Comparison of ENCODE assay signal across 9 cellular contexts in the genomic region with DNA sequence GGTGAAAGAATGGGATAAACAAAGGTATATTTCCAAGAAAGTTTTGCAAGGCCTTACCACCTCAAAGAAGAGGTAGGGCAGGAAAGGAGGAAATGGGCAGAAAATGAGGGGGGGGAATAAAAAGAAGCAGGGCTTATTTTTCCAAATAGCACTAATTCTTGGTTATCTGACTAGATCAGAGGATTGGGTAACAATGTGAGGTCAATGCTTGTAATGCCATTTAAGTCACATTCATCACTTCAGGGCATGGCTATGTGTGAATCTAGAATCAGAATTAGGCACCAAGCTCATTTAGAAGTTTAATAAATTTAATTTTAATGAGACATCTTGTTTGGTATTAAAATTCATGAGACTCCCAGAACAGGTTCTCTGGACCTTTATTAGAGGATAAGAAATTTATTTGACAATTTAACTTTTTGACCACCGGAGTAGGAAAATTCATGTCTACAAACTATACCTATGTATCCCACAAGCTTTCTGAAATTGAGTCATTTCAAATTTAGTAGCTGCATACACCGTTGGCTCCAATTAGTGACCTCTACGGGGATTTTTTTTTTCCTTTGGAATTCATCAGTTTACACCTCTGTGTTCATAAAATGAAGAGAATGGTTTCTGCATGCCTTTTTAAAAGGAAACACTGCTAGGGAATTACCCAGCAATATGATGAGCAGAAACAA. TPM values are rescaled to one million over a fixed set of nuclear protein-coding genes. Genes with fewer than 3 reads are reported as not detected.
DNase-seq lines count a peak whose midpoint lies in the region; ATAC-seq, FAIRE-seq and TF ChIP-seq lines count a peak whose summit lies in the region.
"Had no signal": no experiment of that assay in that cellular context is flagged by ENCODE, and none has a peak within 500 bp of the region (broad histone marks: within the 10 kb centered on the region; RNA-seq: fewer than 3 reads in every experiment).

No MANE protein-coding gene starts in this region.

- no peaks in the 10 kb centered on the region for H3K9me3 Mint-ChIP-seq in activated T-cell treated with anti-CD3 and anti-CD28 coated beads, Interleukin-2, amount 50 U/mL, for 72 hours
- peaks cover 3% of the 10 kb centered on the region for H3K9me3 Mint-ChIP-seq in type B pancreatic cell

- H3K36me3 Mint-ChIP-seq in activated T-cell treated with anti-CD3 and anti-CD28 coated beads, Interleukin-2, amount 50 U/mL, for 72 hours (ENCODE audit: insufficient read depth in 2 of 2): no peaks in the 10 kb centered on the region
- H3K36me3 Mint-ChIP-seq in type B pancreatic cell: peaks cover 9% of the 10 kb centered on the region

- no peak for ATAC-seq in activated T-cell treated with anti-CD3 and anti-CD28 coated beads, Interleukin-2, amount 50 U/mL, for 72 hours (replicated peaks in 1 of 2)
- no peak for ATAC-seq in HG03460 (IDR thresholded peaks at IDR 0.05; ENCODE audit: unreplicated experiment)

- H3K9me3 ChIP-seq in SU-DHL-6 (ENCODE audit: insufficient read depth, low read length) (no peaks in the 10 kb centered on the region), kidney (ENCODE audit: control insufficient read depth in 1 of 2, low read length in 2 of 2) (no peaks in the 10 kb centered on the region)

- TF ChIP-seq CTCF in SU-DHL-6 (IDR thresholded peaks at IDR 0.05; ENCODE audit: insufficient read depth, low read length, poor library complexity, severe bottlenecking) (no peak), kidney (IDR thresholded peaks at IDR 0.05; ENCODE audit: borderline replicate concordance, extremely low read depth, insufficient read depth) (no peak), type B pancreatic cell (conservative IDR thresholded peaks at IDR 0.05) (peak; percentile 17), GM13976 (IDR thresholded peaks at IDR 0.05; ENCODE audit: borderline replicate concordance, control extremely low read depth, extremely low read depth, insufficient read depth, missing control alignments) (no peak)

- peak; percentile 27 for FAIRE-seq in kidney (lab: Jason Lieb, UNC)

- peak overlapping the region; percentile 94 for H3K4me2 ChIP-seq in SU-DHL-6 (ENCODE audit: low read depth, low read length, poor library complexity, severe bottlenecking)

- H3K27ac Mint-ChIP-seq in activated T-cell treated with anti-CD3 and anti-CD28 coated beads, Interleukin-2, amount 50 U/mL, for 72 hours: peak overlapping the region; percentile 79
- H3K27ac Mint-ChIP-seq in type B pancreatic cell: peak overlapping the region; percentile 89

- H3K9ac ChIP-seq in SU-DHL-6 (ENCODE audit: low read length) (peak overlapping the region; percentile 96), kidney (ENCODE audit: low read length in 2 of 2) (no peak overlapping the region)

- peaks cover 94% of the 10 kb centered on the region for H3K79me2 ChIP-seq in SU-DHL-6 (ENCODE audit: insufficient read depth, low read length)

- peaks cover 9% of the 10 kb centered on the region; the same call in 1 of the 2 replicates for H3F3A ChIP-seq in SU-DHL-6 (ENCODE audit: insufficient read depth)

- H3K27me3 Mint-ChIP-seq in activated T-cell treated with anti-CD3 and anti-CD28 coated beads, Interleukin-2, amount 50 U/mL, for 72 hours (ENCODE audit: low read depth): no peaks in the 10 kb centered on the region
- H3K27me3 Mint-ChIP-seq in type B pancreatic cell: no peaks in the 10 kb centered on the region

- H3K4me3 ChIP-seq in SU-DHL-6 (ENCODE audit: insufficient read depth, low read length, poor library complexity, severe bottlenecking) (peak overlapping the region; percentile 95), kidney (ENCODE audit: low read length in 2 of 2) (no peak overlapping the region)

- H3K4me1 Mint-ChIP-seq in activated T-cell treated with anti-CD3 and anti-CD28 coated beads, Interleukin-2, amount 50 U/mL, for 72 hours (ENCODE audit: low read depth): peaks cover 37% of the 10 kb centered on the region
- peaks cover 29% of the 10 kb centered on the region for H3K4me1 Mint-ChIP-seq in type B pancreatic cell (ENCODE audit: unreplicated experiment)

- peak overlapping the region; percentile 12 to 55 for H3K4me3 Mint-ChIP-seq in activated T-cell treated with anti-CD3 and anti-CD28 coated beads, Interleukin-2, amount 50 U/mL, for 72 hours
- H3K4me3 Mint-ChIP-seq in type B pancreatic cell: peak overlapping the region; percentile 95

- no peaks in the 10 kb centered on the region for H3K36me3 ChIP-seq in SU-DHL-6 (ENCODE audit: low read length)
- no peaks in the 10 kb centered on the region for H3K36me3 ChIP-seq in kidney (ENCODE audit: control insufficient read depth in 1 of 2, insufficient read depth in 2 of 2, low read length in 2 of 2)

- H3K27ac ChIP-seq in SU-DHL-6 (ENCODE audit: low read depth, low read length) (peak overlapping the region; percentile 89), kidney (ENCODE audit: low read depth in 2 of 2, low read length in 2 of 2) (no peak overlapping the region)

- in situ Hi-C loops in GM13976 (cut with MboI; ENCODE audit: low sequenced_read_pairs, unreplicated experiment): no loop called here

- H2AFZ ChIP-seq in SU-DHL-6 (ENCODE audit: low read depth, low read length, severe bottlenecking): no peak overlapping the region

- peaks cover 3 to 12% of the 10 kb centered on the region in 2 donors for H3K4me1 ChIP-seq in kidney (ENCODE audit: control insufficient read depth in 1 of 2, insufficient read depth in 1 of 2, low read depth in 1 of 2, low read length in 2 of 2)

- H4K20me1 ChIP-seq in SU-DHL-6 (ENCODE audit: low read depth, low read length): no peaks in the 10 kb centered on the region

- H3K9me2 ChIP-seq in SU-DHL-6 (replicated peaks; ENCODE audit: insufficient read depth, low read length): no peaks in the 10 kb centered on the region

- DNase-seq in activated T-cell treated with anti-CD3 and anti-CD28 coated beads, Interleukin-2, amount 50 U/mL, for 72 hours: no peak
- no peak for DNase-seq in activated T-cell treated with anti-CD3 and anti-CD28 coated beads, Interleukin-2, amount 50 U/mL, for 48 hours
- no peak for DNase-seq in kidney
- DNase-seq in type B pancreatic cell (ENCODE audit: extremely low spot score, unreplicated experiment): no peak
- no peak for DNase-seq in AG20443 (ENCODE audit: low spot score)
- DNase-seq in GM13976 (ENCODE audit: low spot score): no peak
- DNase-seq: activated CD4-positive, alpha-beta T cell treated with anti-CD3 and anti-CD28 coated beads, Interleukin-2, amount 50 U/mL, for 4 hours had no signal

- intact Hi-C loops in kidney (cut with DNase I): no loop called here

- H3K27me3 ChIP-seq in SU-DHL-6 (ENCODE audit: low read length): no peaks in the 10 kb centered on the region

RNA-seq across cellular contexts. Expression of gene STS, which starts 1.3 kb away (rescaled TPM):
- 1 to 10 TPM in 1 of 2 donors, under 1 TPM in 1; 0.53 to 1.0 TPM for total RNA-seq in activated T-cell treated with anti-CD3 and anti-CD28 coated beads, Interleukin-2, amount 50 U/mL, for 72 hours
- total RNA-seq in kidney (13.4 TPM), type B pancreatic cell (ENCODE audit: low replicate concordance) (18.3 and 42.1 TPM in 2 replicates)
- 2.7 TPM for polyA plus RNA-seq in kidney (ENCODE audit: insufficient read depth, low read depth, low replicate concordance)

RNA-seq across cellular contexts. Expression of gene PUDP, which starts 1.8 kb away (rescaled TPM):
- 10 to 100 TPM; 13.2 to 22.3 TPM for total RNA-seq in activated T-cell treated with anti-CD3 and anti-CD28 coated beads, Interleukin-2, amount 50 U/mL, for 72 hours
- 31.0 TPM for total RNA-seq in kidney
- polyA plus RNA-seq in kidney (ENCODE audit: insufficient read depth, low read depth, low replicate concordance): 17.4 TPM
- 63.6 and 75.9 TPM in 2 replicates for total RNA-seq in type B pancreatic cell (ENCODE audit: low replicate concordance)
